Comparison of ENCODE assay signal across 8 cellular contexts in the genomic region with DNA sequence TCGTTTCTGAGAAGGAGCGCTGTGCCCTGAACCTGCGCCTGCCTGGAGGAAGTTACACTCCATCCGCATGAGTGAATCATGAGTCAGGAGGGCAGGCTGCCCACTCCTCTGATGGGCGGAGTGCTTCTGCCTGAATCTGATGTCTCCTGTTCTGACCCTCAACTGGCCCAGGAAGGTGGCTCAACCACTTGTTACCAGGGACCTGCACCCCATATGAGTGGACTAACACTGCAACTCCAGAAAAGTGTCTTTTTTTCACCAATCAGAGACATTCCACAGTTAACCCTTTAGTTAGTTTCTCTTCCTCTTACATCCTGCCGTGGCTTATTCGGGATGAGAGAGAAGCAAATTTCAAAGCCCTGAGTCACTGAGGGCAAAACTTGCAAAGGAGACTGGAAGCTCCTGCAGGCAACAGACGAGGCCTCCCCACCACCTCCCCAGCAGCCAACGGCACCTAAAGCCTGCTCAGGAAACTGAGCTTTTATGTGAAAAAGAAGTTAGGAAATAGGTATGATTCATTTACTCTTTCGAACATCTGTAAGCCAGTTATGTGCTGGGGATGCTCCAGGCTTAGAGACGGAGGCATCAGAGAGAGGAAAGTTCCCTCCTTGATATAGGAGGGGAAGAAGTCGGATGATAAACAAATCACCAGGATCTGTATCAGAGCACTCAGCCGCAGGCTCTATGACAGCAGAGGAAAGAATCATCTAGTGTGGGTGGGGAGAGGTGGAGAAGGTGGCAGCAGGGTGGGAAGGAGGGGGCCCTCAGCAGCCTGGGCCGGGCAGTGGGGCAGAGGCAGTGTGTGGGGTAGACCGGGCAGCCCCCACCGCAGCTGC. TPM values are rescaled to one million over a fixed set of nuclear protein-coding genes. Genes with fewer than 3 reads are reported as not detected.
DNase-seq lines count a peak whose midpoint lies in the region; ATAC-seq and TF ChIP-seq lines count a peak whose summit lies in the region.

No MANE protein-coding gene starts in this region.

- TF ChIP-seq POLR2A in GM15510 (IDR thresholded peaks at IDR 0.05; ENCODE audit: borderline replicate concordance, extremely low read depth, insufficient read length), result peak; percentile 52
- no peak for TF ChIP-seq POLR2A in sigmoid colon (IDR thresholded peaks at IDR 0.05)

- TF ChIP-seq CTCF in sigmoid colon (IDR thresholded peaks at IDR 0.05), result no peak

- DNase-seq in NCI-H226 (peak; percentile 96), Right ventricle myocardium inferior (ENCODE audit: missing footprints) (peak; percentile 90), sigmoid colon (peak; percentile 93), NCI-H2029 (lab: John Stamatoyannopoulos, UW) (no peak)
- DNase-seq in central memory CD4-positive, alpha-beta T cell, result no peak

- no peaks in the 10 kb centered on the region for H3K9me3 ChIP-seq in sigmoid colon

- H3K4me1 ChIP-seq in sigmoid colon, result peaks cover 0 to 52% (median 38%) of the 10 kb centered on the region in 4 donors

- H3K27ac ChIP-seq in sigmoid colon, result peak overlapping the region; percentile 68 to 84 (median 78)

- no peak overlapping the region for H3K4me3 ChIP-seq in sigmoid colon

- H3K36me3 Mint-ChIP-seq in activated T-helper 17 cell treated with anti-CD3 and anti-CD28 coated beads, Interleukin-2, amount 50 U/mL, for 72 hours (ENCODE audit: low read depth), result peaks cover 96% of the 10 kb centered on the region

- peaks cover 4% of the 10 kb centered on the region for H3K9me3 Mint-ChIP-seq in activated T-helper 17 cell treated with anti-CD3 and anti-CD28 coated beads, Interleukin-2, amount 50 U/mL, for 72 hours

- ATAC-seq in HG02623 (IDR thresholded peaks at IDR 0.05; ENCODE audit: unreplicated experiment) (peak; percentile 20), Right ventricle myocardium inferior (peak; percentile 32)
- peak; percentile 72 for ATAC-seq in activated T-helper 17 cell treated with anti-CD3 and anti-CD28 coated beads, Interleukin-2, amount 50 U/mL, for 72 hours (replicated peaks)

- peak overlapping the region; percentile 98 for H3K27ac Mint-ChIP-seq in activated T-helper 17 cell treated with anti-CD3 and anti-CD28 coated beads, Interleukin-2, amount 50 U/mL, for 72 hours

- intact Hi-C loops in Right ventricle myocardium inferior (cut with DNase I), result no loop called here
- intact Hi-C loops in sigmoid colon (cut with DNase I), result no loop called here

- peak in 1 of 4 donors; percentile 1 for TF ChIP-seq EP300 in sigmoid colon (IDR thresholded peaks at IDR 0.05)

- peak overlapping the region; percentile 81 for H3K4me3 Mint-ChIP-seq in activated T-helper 17 cell treated with anti-CD3 and anti-CD28 coated beads, Interleukin-2, amount 50 U/mL, for 72 hours

- 40 to 74% methylated on average over 16 of the region's 16 CpGs for WGBS in sigmoid colon, 2 donors

- H3K27me3 ChIP-seq in sigmoid colon, result no peaks in the 10 kb centered on the region

- H3K36me3 ChIP-seq in sigmoid colon, result no peaks in the 10 kb centered on the region

- peaks cover 59% of the 10 kb centered on the region for H3K4me1 Mint-ChIP-seq in activated T-helper 17 cell treated with anti-CD3 and anti-CD28 coated beads, Interleukin-2, amount 50 U/mL, for 72 hours

- no peaks in the 10 kb centered on the region for H3K27me3 Mint-ChIP-seq in activated T-helper 17 cell treated with anti-CD3 and anti-CD28 coated beads, Interleukin-2, amount 50 U/mL, for 72 hours

RNA-seq across cellular contexts. Expression of gene MBP, which starts 31.0 kb away (rescaled TPM):
- total RNA-seq in activated T-helper 17 cell treated with anti-CD3 and anti-CD28 coated beads, Interleukin-2, amount 50 U/mL, for 72 hours, result 10 to 100 TPM; 55.7 to 66.5 TPM
- total RNA-seq in Right ventricle myocardium inferior (34.9 TPM), sigmoid colon (10 to 100 TPM; 24.0 to 30.7 (median 27.4) TPM)
- polyA plus RNA-seq in sigmoid colon, result 10 to 100 TPM; 18.3 to 22.2 (median 20.6) TPM

Comparison
In these comparisons a context has a peak if more than half of its experiments do, and no peak if none do; other contexts are left out.
1. ATAC-seq: peak in every context shown above with its lines; median percentile 72 in activated T-helper 17 cell treated with anti-CD3 and anti-CD28 coated beads, Interleukin-2, amount 50 U/mL, for 72 hours; 32 in Right ventricle myocardium inferior; 20 in HG02623.
2. DNase-seq: peak in NCI-H226 (single experiment), Right ventricle myocardium inferior (single experiment) and sigmoid colon (single experiment); none in central memory CD4-positive, alpha-beta T cell (single experiment) and NCI-H2029 (single experiment).